ENCODE assay signal across 7 cellular contexts in the genomic region with DNA sequence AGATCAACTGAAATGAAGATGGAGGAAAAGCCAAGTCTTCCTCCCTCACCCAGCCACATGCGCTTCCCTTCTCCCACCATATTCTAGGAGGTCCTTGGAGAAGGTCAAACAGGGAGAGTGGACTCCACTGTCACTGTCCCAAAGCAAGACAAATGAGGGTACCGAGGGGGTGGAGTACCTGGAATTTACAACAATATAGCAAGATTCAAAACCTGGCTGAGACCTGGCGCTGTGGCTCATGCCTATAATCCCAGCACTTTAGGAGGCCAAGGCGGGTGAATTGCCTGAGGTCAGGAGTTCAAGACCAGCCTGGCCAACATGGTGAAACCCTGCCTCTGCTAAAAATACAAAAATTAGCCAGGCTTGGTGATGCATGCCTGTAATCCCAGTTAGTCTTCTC. TPM values are rescaled to one million over a fixed set of nuclear protein-coding genes. Genes with fewer than 3 reads are reported as not detected.
A peak's percentile ranks its signal among the peaks of the same experiment; 100 is the strongest.
DNase-seq lines count a peak whose midpoint lies in the region; ATAC-seq and TF ChIP-seq lines count a peak whose summit lies in the region.
"Not testable (repeated sequence)": the region's sequence is repeated elsewhere in the genome, so short reads cannot be mapped to it uniquely, and the experiment has no call there.

No MANE protein-coding gene starts in this region.

- ATAC-seq in IMR-90 (ENCODE audit: low read depth); lower lobe of right lung; upper lobe of right lung: not testable (repeated sequence)

- not testable (repeated sequence) for DNase-seq in IMR-90; coronary artery (ENCODE audit: low spot score); left ventricle myocardium inferior; lower lobe of right lung; neural progenitor cell (ENCODE audit: low spot score); upper lobe of right lung

- intact Hi-C loops in IMR-90 (cut with micrococcal nuclease); left ventricle myocardium inferior (cut with micrococcal nuclease); lower lobe of right lung (cut with DNase I); upper lobe of right lung (cut with DNase I): not testable (repeated sequence)

- H3K4me3 ChIP-seq in IMR-90 (ENCODE audit: insufficient read depth, low read depth, low read length); coronary artery; left ventricle myocardium inferior; lower lobe of right lung; neural progenitor cell; skeletal muscle tissue (ENCODE audit: low read length in 3 of 3); upper lobe of right lung: not testable (repeated sequence)

- not testable (repeated sequence) for H3K56ac ChIP-seq in IMR-90 (ENCODE audit: extremely low read depth, insufficient read depth, low read length)

- H3K18ac ChIP-seq in IMR-90 (ENCODE audit: low read depth, low read length), result peak overlapping the region; percentile 94; the same call in 1 of the 2 replicates

- H2BK20ac ChIP-seq in IMR-90 (ENCODE audit: low read depth, low read length), result 0 out of 2 replicates have a peak overlapping the region, but pooled peaks have one; percentile 37

- peak overlapping the region; percentile 70; the same call in 1 of the 2 replicates for H3K14ac ChIP-seq in IMR-90 (replicated peaks; ENCODE audit: low read depth, low read length)

- not testable (repeated sequence) for TF ChIP-seq CTCF in IMR-90 (conservative IDR thresholded peaks at IDR 0.05; ENCODE audit: low read depth, low read length); coronary artery (IDR thresholded peaks at IDR 0.05); left ventricle myocardium inferior (IDR thresholded peaks at IDR 0.05; ENCODE audit: borderline replicate concordance); lower lobe of right lung (IDR thresholded peaks at IDR 0.05); neural progenitor cell (IDR thresholded peaks at IDR 0.05); upper lobe of right lung (IDR thresholded peaks at IDR 0.05)

- H2AK9ac ChIP-seq in IMR-90 (replicated peaks; ENCODE audit: low read depth, low read length, poor library complexity), result peak overlapping the region; percentile 86

- H4K20me1 ChIP-seq in IMR-90 (ENCODE audit: insufficient read depth, low read length); neural progenitor cell (ENCODE audit: low read depth): not testable (repeated sequence)

- POLR2A ChIA-PET in IMR-90 (lab: Charles Lee; ENCODE audit: unreplicated experiment), result not testable (repeated sequence)

- H4K8ac ChIP-seq in IMR-90 (ENCODE audit: low read depth in 2 of 2, low read length in 2 of 2), result peak overlapping the region in 1 of 2 experiments; percentile 59; a peak in 2 of 4 replicates

- H3K9me1 ChIP-seq in IMR-90 (ENCODE audit: insufficient read depth, low read length), result not testable (repeated sequence)

- not testable (repeated sequence) for H3K9me3 Mint-ChIP-seq in neural progenitor cell

- dilution Hi-C loops in IMR-90 (cut with HindIII; ENCODE audit: low sequenced_read_pairs, unreplicated experiment), result not testable (repeated sequence)

- not testable (repeated sequence) for H3K9me3 ChIP-seq in IMR-90 (ENCODE audit: control insufficient read depth, insufficient read depth, low read length); left ventricle myocardium inferior (replicated peaks); lower lobe of right lung; neural progenitor cell (ENCODE audit: low read depth); skeletal muscle tissue (ENCODE audit: control insufficient read depth in 3 of 3, low read length in 3 of 3); upper lobe of right lung

- H3K27me3 ChIP-seq in IMR-90 (ENCODE audit: control insufficient read depth, insufficient read depth, low read length); left ventricle myocardium inferior (ENCODE audit: low read depth); lower lobe of right lung (ENCODE audit: low read depth); neural progenitor cell; skeletal muscle tissue (ENCODE audit: control insufficient read depth in 3 of 3, insufficient read depth in 3 of 3, low read length in 3 of 3); upper lobe of right lung: not testable (repeated sequence)

- H4K5ac ChIP-seq in IMR-90 (ENCODE audit: low read depth, low read length), result peak overlapping the region; percentile 52; the same call in 1 of the 2 replicates

- CTCF ChIA-PET in IMR-90 (lab: Yijun Ruan, JAX), result not testable (repeated sequence)

- not testable (repeated sequence) for H3K9ac ChIP-seq in IMR-90 (ENCODE audit: low read depth, low read length); neural progenitor cell; skeletal muscle tissue (ENCODE audit: low read depth in 1 of 3, low read length in 3 of 3)

- H3K4me3 Mint-ChIP-seq in neural progenitor cell, result not testable (repeated sequence)

- not testable (repeated sequence) for TF ChIP-seq POLR2A in IMR-90 (IDR thresholded peaks at IDR 0.05; ENCODE audit: low read depth, low read length)

- H3F3A ChIP-seq in neural progenitor cell (ENCODE audit: low read depth), result not testable (repeated sequence)

- H3K23ac ChIP-seq in IMR-90 (ENCODE audit: low read depth, low read length), result peak overlapping the region; percentile 32; the same call in 1 of the 2 replicates

- H3K4ac ChIP-seq in IMR-90 (ENCODE audit: low read depth, low read length), result not testable (repeated sequence)

- 0 out of 2 replicates have a peak overlapping the region, but pooled peaks have one; percentile 29 for H3K4me2 ChIP-seq in IMR-90 (ENCODE audit: low read depth, low read length)
- H3K4me2 ChIP-seq in neural progenitor cell, result not testable (repeated sequence)

- H3K4me1 ChIP-seq in IMR-90 (ENCODE audit: control insufficient read depth, insufficient read depth, low read length) (peaks cover 13% of the 10 kb centered on the region), left ventricle myocardium inferior (peaks cover 35% of the 10 kb centered on the region), lower lobe of right lung (peaks cover 26% of the 10 kb centered on the region), skeletal muscle tissue (ENCODE audit: control insufficient read depth in 3 of 3, insufficient read depth in 3 of 3, low read length in 3 of 3) (peaks cover 4 to 11% (median 11%) of the 10 kb centered on the region in 3 donors), upper lobe of right lung (peaks cover 31% of the 10 kb centered on the region)
- not testable (repeated sequence) for H3K4me1 ChIP-seq in neural progenitor cell

- BruUV-seq in IMR-90 (replicated peaks; lab: Mats Ljungman, UMichigan), result not testable (repeated sequence)

- H2AFZ ChIP-seq in IMR-90 (replicated peaks; ENCODE audit: low read length, poor library complexity), result peak overlapping the region; percentile 9
- not testable (repeated sequence) for H2AFZ ChIP-seq in neural progenitor cell (replicated peaks)

- H3K79me2 ChIP-seq in neural progenitor cell (ENCODE audit: low read depth), result not testable (repeated sequence)

- in situ Hi-C loops in IMR-90 (cut with MboI; ENCODE audit: low sequenced_read_pairs), result not testable (repeated sequence)

- 100% methylated on average over 2 of the region's 4 CpGs; no CpG with 5 or more reads in 1 of the 2 experiments for WGBS in IMR-90 (ENCODE audit: extremely low coverage in 2 of 2, insufficient read length in 1 of 2), 2 experiments

- H3K36me3 ChIP-seq in IMR-90 (ENCODE audit: control insufficient read depth, insufficient read depth, low read length); left ventricle myocardium inferior; lower lobe of right lung; neural progenitor cell; skeletal muscle tissue (ENCODE audit: control insufficient read depth in 3 of 3, insufficient read depth in 3 of 3, low read length in 3 of 3); upper lobe of right lung: not testable (repeated sequence)

- H2BK15ac ChIP-seq in IMR-90 (ENCODE audit: low read depth, low read length), result peak overlapping the region; percentile 71; the same call in 1 of the 3 replicates

- not testable (repeated sequence) for H3K79me1 ChIP-seq in IMR-90 (ENCODE audit: low read depth in 1 of 2, low read length in 2 of 2)

- peak overlapping the region; percentile 37 for H3K27ac Mint-ChIP-seq in neural progenitor cell

- peaks cover 35% of the 10 kb centered on the region for H3K4me1 Mint-ChIP-seq in neural progenitor cell

- 0 out of 2 replicates have a peak overlapping the region, but pooled peaks have one; percentile 26 for H2BK120ac ChIP-seq in IMR-90 (ENCODE audit: low read depth, low read length)

- H2BK5ac ChIP-seq in IMR-90 (ENCODE audit: low read depth, low read length, poor library complexity, severe bottlenecking), result not testable (repeated sequence)

- TF ChIP-seq RAD21 in IMR-90 (IDR thresholded peaks at IDR 0.05; ENCODE audit: low read length), result not testable (repeated sequence)

- H3K36me3 Mint-ChIP-seq in neural progenitor cell, result not testable (repeated sequence)

- peak overlapping the region; percentile 62; the same call in 1 of the 2 replicates for H4K91ac ChIP-seq in IMR-90 (ENCODE audit: insufficient read depth, low read depth, low read length)

- H3K27me3 Mint-ChIP-seq in neural progenitor cell (ENCODE audit: insufficient read depth, low read depth), result peaks cover 11% of the 10 kb centered on the region

- peak overlapping the region; percentile 35; the same call in 1 of the 2 replicates for H2AK5ac ChIP-seq in IMR-90 (ENCODE audit: low read depth, low read length)

- H3K27ac ChIP-seq in IMR-90 (ENCODE audit: insufficient read depth, low read length), result 0 out of 2 replicates have a peak overlapping the region, but pooled peaks have one; percentile 28
- H3K27ac ChIP-seq in coronary artery, result peak overlapping the region; percentile 48 to 70
- peak overlapping the region; percentile 83 for H3K27ac ChIP-seq in left ventricle myocardium inferior (replicated peaks)
- peak overlapping the region; percentile 53 for H3K27ac ChIP-seq in lower lobe of right lung
- not testable (repeated sequence) for H3K27ac ChIP-seq in neural progenitor cell
- H3K27ac ChIP-seq in skeletal muscle tissue (ENCODE audit: low read depth, low read length), result peak overlapping the region; percentile 64
- H3K27ac ChIP-seq in upper lobe of right lung, result peak overlapping the region; percentile 55

RNA-seq across cellular contexts. Expression of a gene that starts 29.0 kb away (rescaled TPM):
- 6.5 and 19.7 TPM in 2 replicates for total RNA-seq in IMR-90 (2012; rRNA removed)
- 82.3 and 140 TPM in 2 replicates for polyA plus RNA-seq in IMR-90 (2012; rRNA removed)
- 116 and 171 TPM in 2 replicates for polyA plus RNA-seq in IMR-90 (2012; cell fraction: cytosol; rRNA removed)
- 95.1 and 247 TPM in 2 replicates for polyA plus RNA-seq in IMR-90 (2012; cell fraction: nucleus; rRNA removed; ENCODE audit: low replicate concordance)
- 48.0 TPM for total RNA-seq in left ventricle myocardium inferior
- total RNA-seq in lower lobe of right lung, result 199 TPM
- 42.9 and 95.5 TPM in 2 replicates for total RNA-seq in neural progenitor cell (ENCODE audit: low replicate concordance)
- 27.7 TPM for total RNA-seq in skeletal muscle tissue
- total RNA-seq in upper lobe of right lung, result 187 TPM
